ENCODE assay signal across 28 cellular contexts in the genomic region with DNA sequence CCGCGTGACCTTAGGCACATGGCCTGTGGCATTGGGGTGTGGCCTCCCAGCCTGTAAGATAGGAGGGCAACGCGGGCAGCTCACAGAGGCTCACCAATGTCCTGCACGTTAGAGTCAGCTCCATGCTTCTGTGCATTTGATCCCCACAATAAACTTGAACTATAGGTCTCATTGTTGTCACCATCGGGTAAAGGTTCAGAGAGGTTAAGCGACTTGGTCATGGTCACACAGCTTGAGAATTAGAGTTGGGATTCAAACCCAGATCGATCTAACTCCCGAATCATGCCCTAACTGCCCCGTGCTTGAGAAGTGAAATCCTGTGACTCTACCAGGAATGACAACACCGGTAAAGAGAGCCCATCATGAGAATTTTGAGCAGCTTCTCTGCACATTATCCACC.
"Had no signal": no experiment of that assay in that cellular context is flagged by ENCODE, and none has a peak within 500 bp of the region (broad histone marks: within the 10 kb centered on the region; RNA-seq: fewer than 3 reads in every experiment).

No MANE protein-coding gene starts in this region.

- H3K27me3 ChIP-seq: brain microvascular endothelial cell had no signal

- H3K4me3 ChIP-seq: coronary artery, dorsolateral prefrontal cortex, esophagus squamous epithelium, gastroesophageal sphincter, heart right ventricle had no signal

- DNase-seq: activated CD4-positive, alpha-beta T cell treated with anti-CD3 and anti-CD28 coated beads for 1 hour; activated CD4-positive, alpha-beta T cell treated with anti-CD3 and anti-CD28 coated beads for 4 hours; activated CD4-positive, alpha-beta T cell treated with anti-CD3 and anti-CD28 coated beads, Interleukin-2, amount 10 ng/mL, durations not matched to agents 7 days and 5 days; activated CD4-positive, alpha-beta T cell treated with anti-CD3 and anti-CD28 coated beads, Interleukin-2, amount 50 U/mL, for 48 hours; activated CD8-positive, alpha-beta memory T cell treated with anti-CD3 and anti-CD28 coated beads for 24 hours; activated effector memory CD4-positive, alpha-beta T cell treated with Interleukin-2 at 50 U/mL for 16 hours; activated gamma-delta T cell treated with Interleukin-2 at 50 U/mL for 16 hours; activated naive CD4-positive, alpha-beta T cell treated with anti-CD3 and anti-CD28 coated beads, Interleukin-2, amount 50 U/mL, for 16 hours; activated naive CD4-positive, alpha-beta T cell treated with Interleukin-2 at 50 U/mL for 16 hours; activated T-cell treated with anti-CD3 and anti-CD28 coated beads, Interleukin-2, amount 50 U/mL, for 4 hours; amniotic stem cell; anterior cingulate cortex; brain microvascular endothelial cell; dorsolateral prefrontal cortex; effector CD8-positive, alpha-beta T cell; esophagus squamous epithelium; foreskin melanocyte; heart right ventricle; T-helper 2 cell had no signal

- FAIRE-seq: astrocyte, endometrium, endothelial cell of umbilical vein, TTC549 had no signal

- H3K27ac ChIP-seq: brain microvascular endothelial cell, coronary artery, epithelial cell of prostate, esophagus squamous epithelium, gastroesophageal sphincter, heart right ventricle, VCaP had no signal

- H3K36me3 ChIP-seq: brain microvascular endothelial cell, esophagus squamous epithelium, gastroesophageal sphincter, heart right ventricle had no signal

- H3K9me3 ChIP-seq: esophagus squamous epithelium, gastroesophageal sphincter, heart right ventricle had no signal

- H3K4me1 ChIP-seq: esophagus squamous epithelium, gastroesophageal sphincter had no signal

- ATAC-seq: activated T-cell treated with anti-CD3 and anti-CD28 coated beads, Interleukin-2, amount 50 U/mL, for 4 hours; gastroesophageal sphincter; heart right ventricle; WTC11 had no signal
